ENCODE assay signal across 8 cellular contexts in the genomic region with DNA sequence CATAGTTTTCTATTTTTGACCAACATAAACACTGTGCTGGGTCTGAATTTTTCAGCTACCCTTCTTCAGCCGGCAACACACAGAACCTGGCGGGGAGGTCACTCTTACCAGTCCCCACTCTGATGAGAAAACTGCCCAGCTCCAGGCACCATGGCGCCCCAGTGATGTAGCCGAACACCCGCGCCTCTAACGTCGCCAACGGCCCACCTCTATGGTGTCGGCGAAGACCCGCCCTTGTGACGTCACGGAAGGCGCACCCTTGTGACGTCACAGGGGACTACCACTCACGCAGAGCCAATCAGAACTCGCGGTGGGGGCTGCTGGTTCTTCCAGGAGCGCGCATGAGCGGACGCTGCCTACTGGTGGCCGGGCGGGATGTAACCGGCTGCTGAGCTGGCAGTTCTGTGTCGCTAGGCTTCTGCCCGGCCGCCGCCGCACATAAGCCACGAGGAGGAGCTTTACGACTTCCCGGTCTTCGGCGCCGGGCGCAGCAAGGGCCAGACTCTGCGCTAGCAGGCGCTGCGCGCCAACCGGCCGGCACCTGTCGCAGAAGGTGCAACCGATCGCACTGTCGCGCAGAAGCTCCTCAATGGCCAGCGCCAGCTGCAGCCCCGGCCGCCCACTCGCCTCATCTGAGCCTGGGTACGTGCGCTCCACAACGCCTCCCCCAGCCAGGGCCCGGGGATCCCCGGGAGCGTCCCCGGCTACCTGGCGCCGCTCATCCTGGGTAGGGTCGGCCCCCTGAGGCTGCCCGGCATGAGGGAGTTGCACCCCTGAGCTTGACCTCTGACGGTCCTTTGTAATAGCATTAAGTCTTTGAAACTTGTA.
DNase-seq lines count a peak whose midpoint lies in the region; ATAC-seq and TF ChIP-seq lines count a peak whose summit lies in the region.
"Not testable (repeated sequence)": the region's sequence is repeated elsewhere in the genome, so short reads cannot be mapped to it uniquely, and the experiment has no call there.

No MANE protein-coding gene starts in this region.

- not testable (repeated sequence) for BruUV-seq in Caco-2 (replicated peaks; lab: Mats Ljungman, UMichigan)

- POLR2A ChIA-PET in Caco-2 (lab: Charles Lee), result interaction anchor here (1.4 kb wide), 1 partner anchor 49 kb away, joined by 5 read pairs; no protein-coding TSS in a partner anchor
- POLR2A ChIA-PET in T-cell (lab: Charles Lee), result interaction anchor here in 1 of 2 donors (0.6 kb wide), 1 partner anchor 181 kb away, joined by 5 read pairs; the partner anchor contains the start of gene NOC2L

- H3K27ac ChIP-seq in adrenal gland, result peak overlapping the region in 4 of 5 donors; percentile 74 to 90 (median 82)

- H3K4me3 ChIP-seq in Caco-2 (ENCODE audit: low read depth, low read length) (peak overlapping the region; percentile 69), adrenal gland (peak overlapping the region; percentile 30 to 54 (median 38))

- DNase-seq in Caco-2 (peak; percentile 98 to 99), T-cell (peak; percentile 96 to 100 (median 99)), adrenal gland (peak; percentile 99 to 100 (median 100)), globus pallidus (ENCODE audit: low spot score) (peak; percentile 99)
- peak; percentile 98 for DNase-seq in stimulated activated CD8-positive, alpha-beta memory T cell treated with anti-CD3 and anti-CD28 coated beads, Interleukin-4, amount 100 ng/mL, for 24 hours (ENCODE audit: low read depth)

- H3K36me3 Mint-ChIP-seq in Caco-2 (ENCODE audit: insufficient read depth, unreplicated experiment); T-cell; nephron (ENCODE audit: low read depth): not testable (repeated sequence)

- ATAC-seq in GM19463 (IDR thresholded peaks at IDR 0.05; ENCODE audit: unreplicated experiment), result peak; percentile 98
- peak; percentile 99 for ATAC-seq in HG03432 (IDR thresholded peaks at IDR 0.05; ENCODE audit: unreplicated experiment)
- ATAC-seq in T-cell (replicated peaks in 1 of 4), result peak; percentile 97 to 100 (median 100)

- WGBS in adrenal gland, 4 donors, result 0 to 2% (median 0%) methylated on average over 17 to 60 of the region's 65 CpGs

- H3K27ac Mint-ChIP-seq in Caco-2 (ENCODE audit: unreplicated experiment) (peak overlapping the region; percentile 97), T-cell (peak overlapping the region; percentile 97 to 99), nephron (peak overlapping the region; percentile 98 to 100 (median 100))

- peak overlapping the region; percentile 83 for H3K4me3 Mint-ChIP-seq in Caco-2 (ENCODE audit: unreplicated experiment)
- peak overlapping the region; percentile 87 to 93 (median 93) for H3K4me3 Mint-ChIP-seq in T-cell
- peak overlapping the region; percentile 98 to 100 (median 100) for H3K4me3 Mint-ChIP-seq in nephron

- not testable (repeated sequence) for H3K36me3 ChIP-seq in Caco-2 (ENCODE audit: control insufficient read depth, insufficient read depth, low read length); adrenal gland (replicated peaks in 1 of 2)

- intact Hi-C loops in Caco-2 (cut with micrococcal nuclease; ENCODE audit: unreplicated experiment), result loop anchor here (10.0 kb wide), 1 partner anchor 66 kb away; no protein-coding TSS in a partner anchor
- intact Hi-C loops in adrenal gland (cut with DNase I), result not testable (repeated sequence)

- not testable (repeated sequence) for H3K4me1 ChIP-seq in Caco-2; adrenal gland (replicated peaks in 1 of 2)

- CTCF ChIA-PET in Caco-2 (lab: Charles Lee), result not testable (repeated sequence)
- CTCF ChIA-PET in T-cell (lab: Charles Lee), result interaction anchor here in 1 of 2 donors (1.9 kb wide), 1 partner anchor 91 kb away, joined by 5 read pairs; no protein-coding TSS in a partner anchor

- H3K4me1 Mint-ChIP-seq in Caco-2 (ENCODE audit: low read depth, unreplicated experiment); nephron: not testable (repeated sequence)
- H3K4me1 Mint-ChIP-seq in T-cell, result peaks cover 11 to 12% (median 11%) of the 10 kb centered on the region in 3 donors

- not testable (repeated sequence) for H3K9me3 ChIP-seq in Caco-2; adrenal gland (replicated peaks in 1 of 3)

- not testable (repeated sequence) for H3K9me3 Mint-ChIP-seq in Caco-2 (ENCODE audit: unreplicated experiment); T-cell; nephron

- not testable (repeated sequence) for H3K27me3 ChIP-seq in Caco-2 (replicated peaks; ENCODE audit: control insufficient read depth, insufficient read depth, low read length); adrenal gland

- not testable (repeated sequence) for H3K27me3 Mint-ChIP-seq in Caco-2 (ENCODE audit: insufficient read depth, unreplicated experiment); T-cell; nephron (ENCODE audit: low read depth)

- peak; percentile 90 to 91 for TF ChIP-seq POLR2A in adrenal gland (IDR thresholded peaks at IDR 0.05)

- peak in 1 of 2 experiments; percentile 25 for TF ChIP-seq CTCF in Caco-2 (IDR thresholded peaks at IDR 0.05; ENCODE audit: insufficient read depth in 1 of 2, low read depth in 1 of 2, low read length in 1 of 2, severe bottlenecking in 1 of 2, unreplicated experiment in 1 of 2)
- peak in 5 of 6 experiments; percentile 47 to 84 (median 63) for TF ChIP-seq CTCF in adrenal gland (IDR thresholded peaks at IDR 0.05)
- peak; percentile 26 to 43 (median 26) for TF ChIP-seq CTCF in nephron (IDR thresholded peaks at IDR 0.05; ENCODE audit: unreplicated experiment in 3 of 3)

Comparison
In these comparisons a context has a peak if more than half of its experiments do, and no peak if none do; other contexts are left out.
1. Peak in every context shown above with its lines: DNase-seq, ATAC-seq, H3K4me3 ChIP-seq and H3K27ac ChIP-seq.